30 cellular contexts compared by ENCODE assay signal in the genomic region with DNA sequence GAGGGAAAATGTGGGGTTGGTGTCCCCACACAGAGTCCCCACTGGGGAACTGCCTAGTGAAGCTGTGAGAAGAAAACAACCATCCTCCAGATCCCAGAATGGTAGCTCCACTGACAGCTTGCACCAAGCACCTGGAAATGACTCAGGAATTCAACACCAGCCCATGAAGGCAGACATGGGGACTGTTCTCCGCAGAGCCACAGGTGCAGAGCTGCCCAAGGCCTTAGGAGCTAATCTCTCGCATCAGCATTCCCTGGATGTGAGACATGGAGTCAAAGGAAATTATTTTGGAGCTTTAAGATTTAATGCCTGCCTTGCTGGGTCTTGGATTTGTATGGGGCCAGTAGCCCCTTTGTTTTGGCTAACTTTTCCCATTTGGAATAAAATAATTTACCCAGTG.
"Had no signal": no experiment of that assay in that cellular context is flagged by ENCODE, and none has a peak within 500 bp of the region (broad histone marks: within the 10 kb centered on the region; RNA-seq: fewer than 3 reads in every experiment).

No MANE protein-coding gene starts in this region.

- H3K4me3 ChIP-seq: adrenal gland, ascending aorta, body of pancreas, breast epithelium, cardiac muscle cell had no signal

- H3K4me1 ChIP-seq: adrenal gland, ascending aorta, body of pancreas, breast epithelium had no signal

- H3K27ac ChIP-seq: adrenal gland, ascending aorta, body of pancreas, brain microvascular endothelial cell, breast epithelium, cardiac muscle cell had no signal

- DNase-seq: activated effector memory CD4-positive, alpha-beta T cell treated with anti-CD3 and anti-CD28 coated beads, Interleukin-2, amount 50 U/mL, for 16 hours; activated effector memory CD4-positive, alpha-beta T cell treated with Interleukin-2 at 50 U/mL for 16 hours; activated gamma-delta T cell; activated gamma-delta T cell treated with Interleukin-2 at 50 U/mL for 16 hours; activated naive CD4-positive, alpha-beta T cell; activated naive CD4-positive, alpha-beta T cell treated with anti-CD3 and anti-CD28 coated beads for 36 hours; activated naive CD4-positive, alpha-beta T cell treated with anti-CD3 and anti-CD28 coated beads, Interleukin-2, amount 10 ng/mL, durations not matched to agents 7 days and 5 days; activated naive CD4-positive, alpha-beta T cell treated with anti-CD3 and anti-CD28 coated beads, Interleukin-2, amount 50 U/mL, for 16 hours; activated naive CD4-positive, alpha-beta T cell treated with Interleukin-2 at 50 U/mL for 16 hours; activated naive CD8-positive, alpha-beta T cell treated with anti-CD3 and anti-CD28 coated beads for 36 hours; activated naive CD8-positive, alpha-beta T cell treated with anti-CD3 and anti-CD28 coated beads, Interleukin-2, amount 10 ng/mL, durations not matched to agents 7 days and 5 days; activated naive CD8-positive, alpha-beta T cell treated with anti-CD3 and anti-CD28 coated beads, Interleukin-2, amount 50 U/mL, for 24 hours; activated T-cell treated with anti-CD3 and anti-CD28 coated beads, Interleukin-2, amount 50 U/mL, for 1 hour; activated T-cell treated with anti-CD3 and anti-CD28 coated beads, Interleukin-2, amount 50 U/mL, for 24 hours; activated T-cell treated with anti-CD3 and anti-CD28 coated beads, Interleukin-2, amount 50 U/mL, for 4 hours; activated T-cell treated with anti-CD3 and anti-CD28 coated beads, Interleukin-2, amount 50 U/mL, for 48 hours; activated T-cell treated with anti-CD3 and anti-CD28 coated beads, Interleukin-2, amount 50 U/mL, for 72 hours; adrenal gland; amniotic stem cell; amygdala; anterior cingulate cortex; aorta; body of pancreas; brain microvascular endothelial cell; caudate nucleus; central memory CD4-positive, alpha-beta T cell; cerebellar nuclear complex had no signal

- H3K9me3 ChIP-seq: adrenal gland, ascending aorta, body of pancreas, breast epithelium had no signal

- H3K36me3 ChIP-seq: adrenal gland, ascending aorta, brain microvascular endothelial cell, breast epithelium, cardiac muscle cell had no signal

- H3K27me3 ChIP-seq: ascending aorta, body of pancreas, brain microvascular endothelial cell, cardiac muscle cell had no signal
